ENCODE assay signal across 8 cellular contexts in genomic region chr9:20683351-20684034, GRCh38. TPM values are rescaled to one million over a fixed set of nuclear protein-coding genes. Genes with fewer than 3 reads are reported as not detected.
DNase-seq lines count a peak whose midpoint lies in the region; ATAC-seq, FAIRE-seq and TF ChIP-seq lines count a peak whose summit lies in the region.

No MANE protein-coding gene starts in this region.

- no peaks in the 10 kb centered on the region for H3K9me3 ChIP-seq in OCI-LY1 (ENCODE audit: low read length)
- no peaks in the 10 kb centered on the region for H3K9me3 ChIP-seq in ovary
- no peaks in the 10 kb centered on the region for H3K9me3 ChIP-seq in uterus

- H3K4me2 ChIP-seq in OCI-LY1 (ENCODE audit: low read length) = peak overlapping the region; percentile 89

- peak; percentile 4 for TF ChIP-seq EP300 in ovary (IDR thresholded peaks at IDR 0.05)

- H3K9me2 ChIP-seq in OCI-LY1 (ENCODE audit: low read depth, low read length) = no peaks in the 10 kb centered on the region

- no peak for FAIRE-seq in frontal cortex (lab: Jason Lieb, UNC)

- DNase-seq in activated effector memory CD4-positive, alpha-beta T cell treated with anti-CD3 and anti-CD28 coated beads, Interleukin-2, amount 50 U/mL, for 16 hours = peak; percentile 78
- DNase-seq in frontal cortex (ENCODE audit: low spot score in 2 of 2) = peak; percentile 22 to 37
- DNase-seq in ovary = peak; percentile 47 to 79 (median 55)
- peak; percentile 74 to 86 for DNase-seq in uterus

- no peaks in the 10 kb centered on the region for H3K79me2 ChIP-seq in OCI-LY1 (ENCODE audit: insufficient read depth, low read length)

- peak overlapping the region; percentile 59 for H3K9ac ChIP-seq in OCI-LY1 (ENCODE audit: low read length)

- peak overlapping the region; percentile 4; the same call in 1 of the 2 replicates for H2AFZ ChIP-seq in OCI-LY1 (ENCODE audit: low read length)

- no peak for TF ChIP-seq POLR2A in ovary (IDR thresholded peaks at IDR 0.05)
- no peak for TF ChIP-seq POLR2A in uterus (IDR thresholded peaks at IDR 0.05)

- WGBS in ovary, 3 donors = 1 to 2% (median 1%) methylated on average over 24 to 27 of the region's 27 CpGs

- H3K27me3 ChIP-seq in OCI-LY1 (ENCODE audit: insufficient read depth, low read length) = no peaks in the 10 kb centered on the region
- no peaks in the 10 kb centered on the region for H3K27me3 ChIP-seq in ovary
- no peaks in the 10 kb centered on the region for H3K27me3 ChIP-seq in uterus

- H4K20me1 ChIP-seq in OCI-LY1 (ENCODE audit: insufficient read depth, low read length) = no peaks in the 10 kb centered on the region

- H3K27ac ChIP-seq in OCI-LY1 (ENCODE audit: low read depth, low read length, poor library complexity, severe bottlenecking) (no peak overlapping the region), ovary (peak overlapping the region; percentile 24 to 76), uterus (peak overlapping the region; percentile 90 to 95)

- no peaks in the 10 kb centered on the region for H3F3A ChIP-seq in OCI-LY1 (ENCODE audit: insufficient read depth, low read length)

- TF ChIP-seq CTCF in OCI-LY1 (IDR thresholded peaks at IDR 0.05; ENCODE audit: low read length) (no peak), ovary (IDR thresholded peaks at IDR 0.05) (peak in 1 of 3 donors; percentile 16), uterus (IDR thresholded peaks at IDR 0.05) (no peak)

- H3K36me3 ChIP-seq in OCI-LY1 (ENCODE audit: insufficient read depth, low read length) (no peaks in the 10 kb centered on the region), ovary (no peaks in the 10 kb centered on the region), uterus (no peaks in the 10 kb centered on the region)

- ATAC-seq in GM18498 (IDR thresholded peaks at IDR 0.05; ENCODE audit: unreplicated experiment) = peak; percentile 7
- peak; percentile 4 for ATAC-seq in HG02938 (IDR thresholded peaks at IDR 0.05; ENCODE audit: unreplicated experiment)
- no peak for ATAC-seq in HG03139 (IDR thresholded peaks at IDR 0.05; ENCODE audit: unreplicated experiment)

- peak overlapping the region; percentile 85 for H3K4me3 ChIP-seq in OCI-LY1 (ENCODE audit: low read depth, low read length, poor library complexity, severe bottlenecking)
- H3K4me3 ChIP-seq in ovary = peak overlapping the region; percentile 89
- peak overlapping the region; percentile 67 to 73 for H3K4me3 ChIP-seq in uterus

- H3K4me1 ChIP-seq in OCI-LY1 (ENCODE audit: insufficient read depth, low read length, severe bottlenecking) (peaks cover 18% of the 10 kb centered on the region), ovary (ENCODE audit: insufficient read depth) (no peaks in the 10 kb centered on the region), uterus (peaks cover 0 to 4% of the 10 kb centered on the region in 2 donors)

- intact Hi-C loops in ovary (cut with DNase I) = loop anchor here in 2 of 4 donors (5.0 to 10.0 kb wide), 2 partner anchors 59 to 61 kb away; partner anchors contain the start of gene MLLT3 (in 2 of the 2)
- intact Hi-C loops in uterus (cut with DNase I; ENCODE audit: low total_unique reads) = no loop called here

RNA-seq across cellular contexts. Expression of gene FOCAD, which starts 0.6 kb away (rescaled TPM):
- total RNA-seq in frontal cortex (237 TPM), ovary (10 to 100 TPM; 16.2 to 39.2 (median 29.6) TPM), uterus (10 to 100 TPM; 24.1 to 86.5 (median 34.3) TPM)
- 10 to 100 TPM in 1 of 2 donors, 1 to 10 TPM in 1; 5.4 to 18.8 TPM for polyA plus RNA-seq in ovary

Comparison
In these comparisons a context has a peak if more than half of its experiments do, and no peak if none do; other contexts are left out.
1. DNase-seq: peak in every context shown above with its lines; median percentile 80 in uterus; 78 in activated effector memory CD4-positive, alpha-beta T cell treated with anti-CD3 and anti-CD28 coated beads, Interleukin-2, amount 50 U/mL, for 16 hours; 55 in ovary; 30 in frontal cortex.